1 cellular context compared by ENCODE assay signal in the genomic region with DNA sequence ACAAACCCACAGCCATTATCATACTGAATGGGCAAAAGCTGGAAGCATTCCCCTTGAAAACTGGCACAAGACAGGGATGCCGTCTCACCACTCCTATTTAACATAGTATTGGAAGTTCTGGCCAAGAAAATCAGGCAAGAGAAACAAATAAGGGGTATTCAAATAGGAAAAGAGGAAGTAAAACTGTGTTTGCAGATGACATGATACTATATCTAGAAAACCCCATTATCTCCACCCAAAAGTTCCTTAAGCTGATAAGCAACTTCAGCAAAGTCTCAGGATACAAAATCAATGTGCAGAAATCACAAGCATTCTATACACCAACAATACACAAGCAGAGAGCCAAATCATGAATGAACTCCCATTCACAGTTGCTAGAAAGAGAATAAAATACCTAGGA. TPM values are rescaled to one million over a fixed set of nuclear protein-coding genes. Genes with fewer than 3 reads are reported as not detected.
"Had no signal": no experiment of that assay in that cellular context is flagged by ENCODE, and none has a peak within 500 bp of the region (broad histone marks: within the 10 kb centered on the region; RNA-seq: fewer than 3 reads in every experiment).

No MANE protein-coding gene starts in this region.

RNA-seq across cellular contexts. Expression of gene CASP10, which starts 14.4 kb away (rescaled TPM):
- total RNA-seq: neural crest cell had no signal
